Comparison of ENCODE assay signal across 17 cellular contexts in the genomic region with DNA sequence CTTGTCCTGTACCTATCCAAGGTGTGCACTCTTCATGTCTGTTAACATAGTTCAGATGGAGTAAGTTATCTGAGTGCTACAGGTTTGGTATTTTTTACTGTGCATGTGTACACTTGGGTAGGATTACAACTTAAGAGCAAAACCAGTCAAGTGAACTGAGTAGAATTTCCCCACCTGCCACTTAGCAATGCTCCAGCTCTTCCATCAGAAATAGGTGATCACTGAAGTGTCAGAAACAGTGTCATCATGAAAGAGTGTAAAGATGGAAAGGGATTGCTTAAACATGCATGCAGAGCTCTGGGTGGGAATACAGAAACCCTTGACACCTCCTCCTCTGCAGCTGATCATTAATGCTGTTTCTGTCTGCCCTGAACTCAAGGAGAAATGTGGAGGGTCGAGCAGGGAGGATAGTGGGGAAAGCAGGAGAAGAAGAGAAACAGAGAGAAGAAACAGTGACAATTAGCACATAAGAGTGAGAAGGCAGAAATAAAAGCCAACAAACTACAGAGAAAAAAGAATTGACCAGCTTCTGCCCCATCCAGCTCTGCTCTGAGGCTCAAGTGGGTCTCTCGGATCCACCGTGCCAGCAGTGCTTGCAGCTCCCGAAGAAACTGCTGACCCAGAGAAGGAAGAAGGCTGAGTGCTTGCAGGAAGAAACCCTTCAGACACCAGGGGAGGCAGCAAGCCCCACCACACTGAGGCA. TPM values are rescaled to one million over a fixed set of nuclear protein-coding genes. Genes with fewer than 3 reads are reported as not detected.
DNase-seq lines count a peak whose midpoint lies in the region; ATAC-seq lines count a peak whose summit lies in the region.
"Had no signal": no experiment of that assay in that cellular context is flagged by ENCODE, and none has a peak within 500 bp of the region (broad histone marks: within the 10 kb centered on the region; RNA-seq: fewer than 3 reads in every experiment).

No MANE protein-coding gene starts in this region.

- intact Hi-C loops in CD4-positive, alpha-beta memory T cell (cut with micrococcal nuclease) = no loop called here

- no peak overlapping the region for H3K4ac ChIP-seq in mesendoderm (ENCODE audit: low read depth, low read length)

- H3K79me1 ChIP-seq in mesendoderm (ENCODE audit: low read length) = no peaks in the 10 kb centered on the region

- no peak overlapping the region for H2BK5ac ChIP-seq in mesendoderm (ENCODE audit: low read length)

- peak overlapping the region; percentile 2 for H3K27ac ChIP-seq in CD4-positive, alpha-beta memory T cell (ENCODE audit: low read depth, low read length)
- H3K27ac ChIP-seq in mesendoderm (ENCODE audit: low read depth, low read length) = no peak overlapping the region
- H3K27ac ChIP-seq: 22Rv1, right lobe of liver, tibial nerve had no signal

- no peaks in the 10 kb centered on the region for H3K79me2 ChIP-seq in mesendoderm (ENCODE audit: control insufficient read depth, insufficient read depth, low read length)

- H3K4me1 ChIP-seq in CD4-positive, alpha-beta memory T cell (ENCODE audit: insufficient read depth, low read length) = peaks cover 29% of the 10 kb centered on the region
- H3K4me1 ChIP-seq in mesendoderm (ENCODE audit: control insufficient read depth, low read depth, low read length) = no peaks in the 10 kb centered on the region
- H3K4me1 ChIP-seq: right lobe of liver had no signal

- peaks cover 0 to 2% (median 0%) of the 10 kb centered on the region in 8 donors for H3K9me3 Mint-ChIP-seq in CD4-positive, alpha-beta memory T cell
- H3K9me3 Mint-ChIP-seq in memory B cell = peaks cover 2% of the 10 kb centered on the region

- no peak overlapping the region for H4K5ac ChIP-seq in mesendoderm (ENCODE audit: low read length)

- H2AK5ac ChIP-seq in mesendoderm (ENCODE audit: low read length) = no peak overlapping the region

- H3K36me3 Mint-ChIP-seq in CD4-positive, alpha-beta memory T cell = no peaks in the 10 kb centered on the region
- H3K36me3 Mint-ChIP-seq in T-helper 17 cell (ENCODE audit: low read depth) (peaks cover 2% of the 10 kb centered on the region), memory B cell (no peaks in the 10 kb centered on the region)

- H3K56ac ChIP-seq in mesendoderm (ENCODE audit: low read length) = no peak overlapping the region

- no peak overlapping the region for H2BK120ac ChIP-seq in mesendoderm (ENCODE audit: low read depth, low read length)

- no peaks in the 10 kb centered on the region for H3K9me3 ChIP-seq in CD4-positive, alpha-beta memory T cell (ENCODE audit: control insufficient read depth in 1 of 2, low read length in 2 of 2)
- H3K9me3 ChIP-seq in T-helper 17 cell (ENCODE audit: control insufficient read depth, low read length, poor library complexity, severe bottlenecking) = no peaks in the 10 kb centered on the region
- H3K9me3 ChIP-seq: Peyer's patch, right lobe of liver had no signal

- H3K18ac ChIP-seq in mesendoderm (ENCODE audit: low read length) = no peak overlapping the region

- CTCF ChIA-PET in CD4-positive, alpha-beta memory T cell (lab: Charles Lee; ENCODE audit: partially characterized antibody) = interaction anchor here (1.0 to 12.8 kb wide), 5 partner anchors 10 to 453 kb away, joined by 3 to 160 read pairs (median 4); no protein-coding TSS in a partner anchor

- H3K4me2 ChIP-seq in mesendoderm (ENCODE audit: low read length) = no peak overlapping the region

- peak overlapping the region in 6 of 7 donors; percentile 40 to 89 (median 74) for H3K27ac Mint-ChIP-seq in CD4-positive, alpha-beta memory T cell
- H3K27ac Mint-ChIP-seq in T-helper 17 cell (peak overlapping the region; percentile 62), memory B cell (peak overlapping the region; percentile 84)

- no peak overlapping the region for H3K23ac ChIP-seq in mesendoderm (ENCODE audit: low read length)

- no CpG with 5 or more reads among the region's 4 CpGs for WGBS in mesendoderm (ENCODE audit: extremely low coverage, insufficient coverage, low lambda C conversion rate)

- peak overlapping the region in 2 of 8 donors; percentile 19 to 63 for H3K4me3 Mint-ChIP-seq in CD4-positive, alpha-beta memory T cell
- H3K4me3 Mint-ChIP-seq in T-helper 17 cell = no peak overlapping the region
- no peak overlapping the region for H3K4me3 Mint-ChIP-seq in memory B cell

- no peak overlapping the region for H3K4me3 ChIP-seq in CD4-positive, alpha-beta memory T cell (ENCODE audit: low read length in 2 of 2)
- H3K4me3 ChIP-seq in mesendoderm (ENCODE audit: low read length) = no peak overlapping the region
- H3K4me3 ChIP-seq: heart right ventricle, Peyer's patch, right lobe of liver, tibial nerve had no signal

- peaks cover 21 to 33% (median 28%) of the 10 kb centered on the region in 4 donors for H3K4me1 Mint-ChIP-seq in CD4-positive, alpha-beta memory T cell
- H3K4me1 Mint-ChIP-seq in T-helper 17 cell (peaks cover 25% of the 10 kb centered on the region), memory B cell (peaks cover 24% of the 10 kb centered on the region)

- ATAC-seq in T-helper 17 cell (no peak), memory B cell (ENCODE audit: low read depth) (no peak)

- no peak overlapping the region for H2BK15ac ChIP-seq in mesendoderm (replicated peaks; ENCODE audit: low read depth)

- H3K9ac ChIP-seq in mesendoderm (ENCODE audit: low read length) = no peak overlapping the region

- DNase-seq in DMS79 treated with DMSO at 0.1 percent for 48 hours (lab: John Stamatoyannopoulos, UW) (peak; percentile 28), DMS79 (lab: John Stamatoyannopoulos, UW) (no peak), T-helper 17 cell (no peak), memory B cell (ENCODE audit: low spot score in 2 of 2) (no peak), hippocampal formation (lab: John Stamatoyannopoulos, UW) (no peak), mesendoderm (no peak), KG1 (lab: John Stamatoyannopoulos, UW) (no peak)
- DNase-seq in CD4-positive, alpha-beta memory T cell = no peak
- DNase-seq: activated gamma-delta T cell, EL, heart right ventricle, NCI-H1930, NCI-H774, right lobe of liver had no signal

- no peaks in the 10 kb centered on the region for H3K27me3 Mint-ChIP-seq in CD4-positive, alpha-beta memory T cell
- H3K27me3 Mint-ChIP-seq in T-helper 17 cell (no peaks in the 10 kb centered on the region), memory B cell (no peaks in the 10 kb centered on the region)

- H4K8ac ChIP-seq in mesendoderm (ENCODE audit: low read depth, low read length) = no peak overlapping the region

- POLR2A ChIA-PET in CD4-positive, alpha-beta memory T cell (lab: Charles Lee; ENCODE audit: partially characterized antibody) = interaction anchor here (0.9 to 2.8 kb wide), 5 partner anchors 11 to 310 kb away, joined by 3 to 9 read pairs (median 3); a partner anchor contains a TSS

- no peaks in the 10 kb centered on the region for H3K36me3 ChIP-seq in CD4-positive, alpha-beta memory T cell (ENCODE audit: insufficient read depth, low read length)
- no peaks in the 10 kb centered on the region for H3K36me3 ChIP-seq in mesendoderm (ENCODE audit: control insufficient read depth, insufficient read depth, low read length)
- H3K36me3 ChIP-seq: heart right ventricle, Peyer's patch, right lobe of liver, tibial nerve had no signal

- H3K27me3 ChIP-seq in CD4-positive, alpha-beta memory T cell (ENCODE audit: insufficient read depth, low read length) = no peaks in the 10 kb centered on the region
- H3K27me3 ChIP-seq in mesendoderm (ENCODE audit: insufficient read depth, low read length, poor library complexity) = no peaks in the 10 kb centered on the region
- H3K27me3 ChIP-seq: heart right ventricle, Peyer's patch, right lobe of liver, tibial nerve had no signal

RNA-seq across cellular contexts. Expression of a gene that starts 11.5 kb away (rescaled TPM):
- total RNA-seq in CD4-positive, alpha-beta memory T cell = 10 to 100 TPM; 26.4 to 29.5 TPM
- 10 to 100 TPM in 1 of 2 donors, 1 to 10 TPM in 1; 5.7 to 14.1 TPM for polyA plus RNA-seq in CD4-positive, alpha-beta memory T cell
- total RNA-seq in T-helper 17 cell = 10 to 100 TPM; 49.2 to 50.9 TPM
- polyA plus RNA-seq in mesendoderm (2013, experiment 1 of 2) = 39.3 TPM
- polyA plus RNA-seq in mesendoderm (2013, experiment 2 of 2) = 35.5 TPM

RNA-seq across cellular contexts. Expression of a gene that starts 47.0 kb away (rescaled TPM):
- total RNA-seq in CD4-positive, alpha-beta memory T cell = 1 to 10 TPM; 2.1 to 2.6 TPM
- 1 to 10 TPM; 5.2 to 9.1 TPM for polyA plus RNA-seq in CD4-positive, alpha-beta memory T cell
- total RNA-seq in T-helper 17 cell = 1 to 10 TPM; 1.9 to 5.7 TPM
- 1.3 TPM for polyA plus RNA-seq in mesendoderm (2013, experiment 1 of 2)
- polyA plus RNA-seq in mesendoderm (2013, experiment 2 of 2) = 1.7 TPM
